In the genomic region with DNA sequence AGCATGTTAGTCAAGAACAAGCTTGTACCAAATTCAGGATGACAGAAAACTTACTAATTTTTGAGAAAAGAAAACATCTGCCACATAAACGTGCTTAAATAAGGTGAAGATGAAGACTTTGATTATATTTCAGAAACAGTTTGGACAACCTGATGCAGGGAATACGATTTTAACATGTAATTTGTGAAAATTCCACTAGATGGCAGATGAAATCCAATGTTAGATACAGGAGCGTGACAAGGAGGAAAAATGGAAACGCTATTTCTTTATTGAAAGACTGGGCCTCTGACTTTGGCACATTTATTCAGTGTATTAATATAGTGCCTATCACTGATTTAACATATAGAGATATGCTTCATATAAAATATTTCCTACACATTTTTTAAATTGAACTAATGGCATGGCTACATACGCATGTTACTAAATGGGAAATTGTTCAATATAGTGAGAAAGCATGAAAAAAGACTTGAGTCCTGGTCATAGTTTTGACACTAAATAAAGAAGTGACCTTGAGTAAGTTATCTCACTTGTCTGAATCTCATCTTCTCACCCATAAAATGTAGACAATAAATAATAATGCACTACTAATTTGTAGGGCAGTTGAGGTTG, we compare ENCODE assay signal across 8 cellular contexts.
DNase-seq lines count a peak whose midpoint lies in the region; TF ChIP-seq lines count a peak whose summit lies in the region.

No MANE protein-coding gene starts in this region.

- TF ChIP-seq CTCF in GM12872 (IDR thresholded peaks at IDR 0.05; ENCODE audit: insufficient read depth, low read depth, low read length) (peak; percentile 51; the same call in 1 of the 3 replicates), HEK293 (tag by site-specific recombination; IDR thresholded peaks at IDR 0.05) (no peak; the same call in 1 of the 2 replicates), glutamatergic neuron (IDR thresholded peaks at IDR 0.05; ENCODE audit: partially characterized antibody, unreplicated experiment) (peak; percentile 90), sigmoid colon (IDR thresholded peaks at IDR 0.05) (peak; percentile 46 to 73 (median 64)), Calu3 (IDR thresholded peaks at IDR 0.05; ENCODE audit: unreplicated experiment) (no peak)

- intact Hi-C loops in sigmoid colon (cut with DNase I): loop anchor here (1.0 to 2.0 kb wide), 2 partner anchors 558 to 770 kb away; no protein-coding TSS in a partner anchor
- intact Hi-C loops in Calu3 (cut with micrococcal nuclease; ENCODE audit: unreplicated experiment): loop anchor here (1.0 to 5.0 kb wide), 3 partner anchors 33 to 773 kb away; no protein-coding TSS in a partner anchor

- CTCF ChIA-PET in HEK293 (lab: Yijun Ruan, JAX): interaction anchor here (0.6 to 1.9 kb wide), 14 partner anchors 10 to 780 kb away, joined by 3 to 6 read pairs (median 3); no protein-coding TSS in a partner anchor
- CTCF ChIA-PET in Calu3 (lab: Charles Lee): no interaction called here

- TF ChIP-seq EP300 in sigmoid colon (IDR thresholded peaks at IDR 0.05): no peak

- H3K27ac Mint-ChIP-seq in glutamatergic neuron (ENCODE audit: unreplicated experiment) (no peak overlapping the region), Calu3 (ENCODE audit: unreplicated experiment) (no peak overlapping the region)

- H3K4me1 ChIP-seq in HEK293 (ENCODE audit: control insufficient read depth, insufficient read depth, low read length): peaks cover 8% of the 10 kb centered on the region
- peaks cover 0 to 16% (median 14%) of the 10 kb centered on the region in 4 donors for H3K4me1 ChIP-seq in sigmoid colon

- H3K4me1 Mint-ChIP-seq in glutamatergic neuron (ENCODE audit: low read depth, unreplicated experiment) (no peaks in the 10 kb centered on the region), Calu3 (ENCODE audit: low read depth, unreplicated experiment) (no peaks in the 10 kb centered on the region)

- H3K4me3 Mint-ChIP-seq in glutamatergic neuron (ENCODE audit: unreplicated experiment) (no peak overlapping the region), Calu3 (ENCODE audit: low read depth, unreplicated experiment) (no peak overlapping the region)

- no peaks in the 10 kb centered on the region for H3K27me3 ChIP-seq in sigmoid colon

- no peak overlapping the region for H3K4me3 ChIP-seq in HEK293 (ENCODE audit: low read depth, low read length)
- H3K4me3 ChIP-seq in sigmoid colon: no peak overlapping the region

- peak; percentile 42 for DNase-seq in NCI-H1105 (lab: John Stamatoyannopoulos, UW)
- peak; percentile 13 for DNase-seq in SKM-1 (lab: John Stamatoyannopoulos, UW; ENCODE audit: unreplicated experiment)
- DNase-seq in glutamatergic neuron: no peak
- no peak for DNase-seq in sigmoid colon
- DNase-seq in activated naive CD4-positive, alpha-beta T cell (lab: John Stamatoyannopoulos, UW): no peak
- DNase-seq in Calu3: no peak

- no peaks in the 10 kb centered on the region for H3K36me3 Mint-ChIP-seq in glutamatergic neuron (ENCODE audit: unreplicated experiment)
- no peaks in the 10 kb centered on the region for H3K36me3 Mint-ChIP-seq in Calu3 (ENCODE audit: insufficient read depth, unreplicated experiment)

- no peaks in the 10 kb centered on the region for H3K27me3 Mint-ChIP-seq in glutamatergic neuron (ENCODE audit: unreplicated experiment)
- H3K27me3 Mint-ChIP-seq in Calu3 (ENCODE audit: unreplicated experiment): no peaks in the 10 kb centered on the region

- TF ChIP-seq POLR2A in sigmoid colon (IDR thresholded peaks at IDR 0.05): no peak

- H3K9me3 ChIP-seq in HEK293 (ENCODE audit: control insufficient read depth, insufficient read depth, low read depth, low read length) (no peaks in the 10 kb centered on the region), sigmoid colon (peaks cover 0 to 7% (median 0%) of the 10 kb centered on the region in 4 donors)

- no peaks in the 10 kb centered on the region for H3K9me3 Mint-ChIP-seq in glutamatergic neuron (ENCODE audit: unreplicated experiment)
- H3K9me3 Mint-ChIP-seq in Calu3 (ENCODE audit: low read depth, unreplicated experiment): no peaks in the 10 kb centered on the region

- H3K36me3 ChIP-seq in HEK293 (ENCODE audit: control insufficient read depth in 2 of 2, insufficient read depth in 1 of 2, low read length in 2 of 2) (no peaks in the 10 kb centered on the region), sigmoid colon (no peaks in the 10 kb centered on the region)

- POLR2A ChIA-PET in HEK293 (lab: Yijun Ruan, JAX): no interaction called here

- BruUV-seq in Calu3 (replicated peaks; lab: Mats Ljungman, UMichigan): no TSS peak

- WGBS in sigmoid colon, 2 donors: 19 to 20% methylated on average over 5 of the region's 5 CpGs

- H3K27ac ChIP-seq in HEK293 (ENCODE audit: extremely low read depth, low read depth, low read length) (no peak overlapping the region), sigmoid colon (peak overlapping the region in 3 of 4 donors; percentile 29 to 51 (median 40))

TF ChIP-seq in HEK293, 187 proteins besides CTCF, POLR2A, EP300 and RAD21:
- TF ChIP-seq ZNF354C (tag by site-specific recombination; IDR thresholded peaks at IDR 0.05; ENCODE audit: borderline replicate concordance, low read depth) (no peak), ZFP69B (tag by site-specific recombination; IDR thresholded peaks at IDR 0.05) (no peak), ZNF302 (tag by site-specific recombination; IDR thresholded peaks at IDR 0.05; ENCODE audit: low read depth) (no peak), GLI2 (tag by site-specific recombination; IDR thresholded peaks at IDR 0.05; ENCODE audit: borderline replicate concordance, low read depth) (no peak), KLF10 (tag by site-specific recombination; IDR thresholded peaks at IDR 0.05) (0 out of 2 replicates have a peak, but pooled peaks have one; percentile 22), ZNF654 (tag by site-specific recombination; IDR thresholded peaks at IDR 0.05; ENCODE audit: low read depth) (peak; percentile 82), ZSCAN23 (tag by site-specific recombination; IDR thresholded peaks at IDR 0.05) (no peak)
- TF ChIP-seq, protein P1, sequence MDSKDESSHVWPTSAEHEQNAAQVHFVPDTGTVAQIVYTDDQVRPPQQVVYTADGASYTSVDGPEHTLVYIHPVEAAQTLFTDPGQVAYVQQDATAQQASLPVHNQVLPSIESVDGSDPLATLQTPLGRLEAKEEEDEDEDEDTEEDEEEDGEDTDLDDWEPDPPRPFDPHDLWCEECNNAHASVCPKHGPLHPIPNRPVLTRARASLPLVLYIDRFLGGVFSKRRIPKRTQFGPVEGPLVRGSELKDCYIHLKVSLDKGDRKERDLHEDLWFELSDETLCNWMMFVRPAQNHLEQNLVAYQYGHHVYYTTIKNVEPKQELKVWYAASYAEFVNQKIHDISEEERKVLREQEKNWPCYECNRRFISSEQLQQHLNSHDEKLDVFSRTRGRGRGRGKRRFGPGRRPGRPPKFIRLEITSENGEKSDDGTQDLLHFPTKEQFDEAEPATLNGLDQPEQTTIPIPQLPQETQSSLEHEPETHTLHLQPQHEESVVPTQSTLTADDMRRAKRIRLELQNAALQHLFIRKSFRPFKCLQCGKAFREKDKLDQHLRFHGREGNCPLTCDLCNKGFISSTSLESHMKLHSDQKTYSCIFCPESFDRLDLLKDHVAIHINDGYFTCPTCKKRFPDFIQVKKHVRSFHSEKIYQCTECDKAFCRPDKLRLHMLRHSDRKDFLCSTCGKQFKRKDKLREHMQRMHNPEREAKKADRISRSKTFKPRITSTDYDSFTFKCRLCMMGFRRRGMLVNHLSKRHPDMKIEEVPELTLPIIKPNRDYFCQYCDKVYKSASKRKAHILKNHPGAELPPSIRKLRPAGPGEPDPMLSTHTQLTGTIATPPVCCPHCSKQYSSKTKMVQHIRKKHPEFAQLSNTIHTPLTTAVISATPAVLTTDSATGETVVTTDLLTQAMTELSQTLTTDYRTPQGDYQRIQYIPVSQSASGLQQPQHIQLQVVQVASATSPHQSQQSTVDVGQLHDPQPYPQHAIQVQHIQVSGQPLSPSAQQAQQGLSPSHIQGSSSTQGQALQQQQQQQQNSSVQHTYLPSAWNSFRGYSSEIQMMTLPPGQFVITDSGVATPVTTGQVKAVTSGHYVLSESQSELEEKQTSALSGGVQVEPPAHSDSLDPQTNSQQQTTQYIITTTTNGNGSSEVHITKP (tag by site-specific recombination; IDR thresholded peaks at IDR 0.05): no peak
- TF ChIP-seq, protein P2, sequence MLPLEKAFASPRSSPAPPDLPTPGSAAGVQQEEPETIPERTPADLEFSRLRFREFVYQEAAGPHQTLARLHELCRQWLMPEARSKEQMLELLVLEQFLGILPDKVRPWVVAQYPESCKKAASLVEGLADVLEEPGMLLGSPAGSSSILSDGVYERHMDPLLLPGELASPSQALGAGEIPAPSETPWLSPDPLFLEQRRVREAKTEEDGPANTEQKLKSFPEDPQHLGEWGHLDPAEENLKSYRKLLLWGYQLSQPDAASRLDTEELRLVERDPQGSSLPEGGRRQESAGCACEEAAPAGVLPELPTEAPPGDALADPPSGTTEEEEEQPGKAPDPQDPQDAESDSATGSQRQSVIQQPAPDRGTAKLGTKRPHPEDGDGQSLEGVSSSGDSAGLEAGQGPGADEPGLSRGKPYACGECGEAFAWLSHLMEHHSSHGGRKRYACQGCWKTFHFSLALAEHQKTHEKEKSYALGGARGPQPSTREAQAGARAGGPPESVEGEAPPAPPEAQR (tag by site-specific recombination; IDR thresholded peaks at IDR 0.05): no peak

Comparison
In these comparisons a context has a peak if more than half of its experiments do, and no peak if none do; other contexts are left out.
1. CTCF ChIP-seq: peak in GM12872 (single experiment), glutamatergic neuron (single experiment) and sigmoid colon (4 of 4); none in HEK293 (single experiment) and Calu3 (single experiment).
2. DNase-seq: peak in NCI-H1105 (single experiment) and SKM-1 (single experiment); none in glutamatergic neuron (single experiment), sigmoid colon (single experiment), activated naive CD4-positive, alpha-beta T cell (0 of 4) and Calu3 (single experiment).